28 cellular contexts compared by ENCODE assay signal in genomic region chr5:54836959-54837534, GRCh38.
DNase-seq lines count a peak whose midpoint lies in the region; TF ChIP-seq lines count a peak whose summit lies in the region.
"Had no signal": no experiment of that assay in that cellular context is flagged by ENCODE, and none has a peak within 500 bp of the region (broad histone marks: within the 10 kb centered on the region; RNA-seq: fewer than 3 reads in every experiment).

No MANE protein-coding gene starts in this region.

- H3K18ac ChIP-seq in mesendoderm (ENCODE audit: low read length) = no peak overlapping the region

- H3K56ac ChIP-seq in mesendoderm (ENCODE audit: low read length) = no peak overlapping the region

- TF ChIP-seq CTCF in osteoblast (IDR thresholded peaks at IDR 0.05; ENCODE audit: extremely low read depth, low read depth, low read length) = no peak

- H2BK15ac ChIP-seq in mesendoderm (replicated peaks; ENCODE audit: low read depth) = no peak overlapping the region

- no peak overlapping the region for H3K9ac ChIP-seq in mesendoderm (ENCODE audit: low read length)
- H3K9ac ChIP-seq: BLaER1 treated with 17β-estradiol and CSF1 and Interleukin-3, amounts not matched to agents 10 nM and 100 nM; KMS-11 had no signal

- no peak overlapping the region for H2BK5ac ChIP-seq in mesendoderm (ENCODE audit: low read length)

- H2BK120ac ChIP-seq in mesendoderm (ENCODE audit: low read depth, low read length) = no peak overlapping the region

- H4K5ac ChIP-seq in mesendoderm (ENCODE audit: low read length) = no peak overlapping the region

- no peaks in the 10 kb centered on the region for H3K9me3 ChIP-seq in osteoblast (ENCODE audit: low read depth, low read length)
- H3K9me3 ChIP-seq: BLaER1 treated with 17β-estradiol and CSF1 and Interleukin-3, amounts not matched to agents 10 nM and 100 nM; heart left ventricle; SJSA1; transverse colon had no signal

- H2AFZ ChIP-seq in osteoblast (ENCODE audit: low read length) = no peak overlapping the region

- H2AK5ac ChIP-seq in mesendoderm (ENCODE audit: low read length) = no peak overlapping the region

- no peaks in the 10 kb centered on the region for H3K36me3 ChIP-seq in osteoblast (ENCODE audit: insufficient read depth, low read length)
- no peaks in the 10 kb centered on the region for H3K36me3 ChIP-seq in mesendoderm (ENCODE audit: control insufficient read depth, insufficient read depth, low read length)
- H3K36me3 ChIP-seq: BLaER1 treated with 17β-estradiol and CSF1 and Interleukin-3, amounts not matched to agents 10 nM and 100 nM; cardiac muscle cell; heart left ventricle; SJSA1; transverse colon had no signal

- H3K27ac ChIP-seq in osteoblast (ENCODE audit: low read depth, low read length) (peak overlapping the region; percentile 24), mesendoderm (ENCODE audit: low read depth, low read length) (no peak overlapping the region)
- H3K27ac ChIP-seq: BLaER1 treated with 17β-estradiol and CSF1 and Interleukin-3, amounts not matched to agents 10 nM and 100 nM; cardiac muscle cell; coronary artery; foreskin keratinocyte; heart left ventricle; KMS-11; SJSA1; transverse colon had no signal

- peaks cover 17% of the 10 kb centered on the region for H3K4me1 ChIP-seq in osteoblast (ENCODE audit: insufficient read depth, low read length)
- no peaks in the 10 kb centered on the region for H3K4me1 ChIP-seq in mesendoderm (ENCODE audit: control insufficient read depth, low read depth, low read length)
- H3K4me1 ChIP-seq: foreskin keratinocyte, transverse colon had no signal

- H4K20me1 ChIP-seq in osteoblast (ENCODE audit: insufficient read depth, low read length) = no peaks in the 10 kb centered on the region
- H4K20me1 ChIP-seq: BLaER1 treated with 17β-estradiol and CSF1 and Interleukin-3, amounts not matched to agents 10 nM and 100 nM had no signal

- no peaks in the 10 kb centered on the region for H3K79me1 ChIP-seq in mesendoderm (ENCODE audit: low read length)

- H3K4me2 ChIP-seq in osteoblast (ENCODE audit: insufficient read depth, low read length) = peak overlapping the region; percentile 5
- no peak overlapping the region for H3K4me2 ChIP-seq in mesendoderm (ENCODE audit: low read length)
- H3K4me2 ChIP-seq: KMS-11 had no signal

- H3K23ac ChIP-seq in mesendoderm (ENCODE audit: low read length) = no peak overlapping the region

- no peak overlapping the region for H4K8ac ChIP-seq in mesendoderm (ENCODE audit: low read depth, low read length)

- H3K4ac ChIP-seq in mesendoderm (ENCODE audit: low read depth, low read length) = no peak overlapping the region

- no CpG with 5 or more reads among the region's 8 CpGs for WGBS in mesendoderm (ENCODE audit: extremely low coverage, insufficient coverage, low lambda C conversion rate)

- H3K79me2 ChIP-seq in osteoblast (ENCODE audit: insufficient read depth, low read length) = no peaks in the 10 kb centered on the region
- no peaks in the 10 kb centered on the region for H3K79me2 ChIP-seq in mesendoderm (ENCODE audit: control insufficient read depth, insufficient read depth, low read length)

- H3K4me3 ChIP-seq in osteoblast (ENCODE audit: insufficient read depth, low read length) (no peak overlapping the region), mesendoderm (ENCODE audit: low read length) (no peak overlapping the region)
- H3K4me3 ChIP-seq: BLaER1 treated with 17β-estradiol and CSF1 and Interleukin-3, amounts not matched to agents 10 nM and 100 nM; cardiac muscle cell; coronary artery; heart left ventricle; SJSA1; transverse colon had no signal

- DNase-seq in ELR (ENCODE audit: low read depth) (peak; percentile 56), NOMO-1 treated with DMSO at 0.1 percent for 48 hours (lab: John Stamatoyannopoulos, UW; ENCODE audit: unreplicated experiment) (peak; percentile 48), fibroblast of gingiva (ENCODE audit: low read depth) (peak; percentile 83), osteoblast (ENCODE audit: insufficient read length, low spot score, missing footprints) (no peak), middle frontal gyrus (ENCODE audit: extremely low spot score, low spot score) (no peak), NCI-H1694 treated with DMSO at 0.1 percent for 48 hours (lab: John Stamatoyannopoulos, UW) (no peak), mesendoderm (no peak)
- DNase-seq: activated CD4-positive, alpha-beta T cell treated with anti-CD3 and anti-CD28 coated beads for 48 hours; activated T-cell treated with anti-CD3 and anti-CD28 coated beads for 4 hours; anterior cingulate cortex; COR-L47; DMS53; effector memory CD4-positive, alpha-beta T cell; foreskin keratinocyte; heart left ventricle; kidney; midbrain; natural killer cell; NCI-H446; NCI-H748 treated with DMSO at 0.1 percent for 48 hours; occipital lobe; T1000; transverse colon had no signal

- H3K27me3 ChIP-seq in osteoblast (ENCODE audit: insufficient read depth, low read length) (no peaks in the 10 kb centered on the region), mesendoderm (ENCODE audit: insufficient read depth, low read length, poor library complexity) (no peaks in the 10 kb centered on the region)
- H3K27me3 ChIP-seq: BLaER1 treated with 17β-estradiol and CSF1 and Interleukin-3, amounts not matched to agents 10 nM and 100 nM; cardiac muscle cell; heart left ventricle; SJSA1; transverse colon had no signal

Comparison
In these comparisons a context has a peak if more than half of its experiments do, and no peak if none do; other contexts are left out.
1. DNase-seq: peak in ELR (single experiment), NOMO-1 treated with DMSO at 0.1 percent for 48 hours (single experiment) and fibroblast of gingiva (single experiment); none in osteoblast (single experiment), middle frontal gyrus (single experiment), NCI-H1694 treated with DMSO at 0.1 percent for 48 hours (single experiment) and mesendoderm (single experiment).